ENCODE assay signal across 8 cellular contexts in genomic region chr7:106176414-106177294, GRCh38.
DNase-seq lines count a peak whose midpoint lies in the region; ATAC-seq, FAIRE-seq and TF ChIP-seq lines count a peak whose summit lies in the region.

No MANE protein-coding gene starts in this region.

- TF ChIP-seq RAD21 in A549 (conservative IDR thresholded peaks at IDR 0.05 in 1 of 2, IDR thresholded peaks at IDR 0.05 in 1 of 2) (peak; percentile 98 to 99), neural cell (conservative IDR thresholded peaks at IDR 0.05) (peak; percentile 78)

- H3K4me1 ChIP-seq in A549 (peaks cover 19% of the 10 kb centered on the region), fibroblast of lung (ENCODE audit: control insufficient read depth, extremely low read depth, insufficient read depth, low read length) (peaks cover 3% of the 10 kb centered on the region)

- H3K27ac ChIP-seq in A549 (peak overlapping the region; percentile 26 to 53; a peak in 5 of 6 replicates), fibroblast of lung (ENCODE audit: insufficient read depth, low read length) (no peak overlapping the region), neural cell (ENCODE audit: low read length) (no peak overlapping the region)

- TF ChIP-seq CTCF in A549 (IDR thresholded peaks at IDR 0.05), result peak; percentile 96
- TF ChIP-seq CTCF in fibroblast of lung (conservative IDR thresholded peaks at IDR 0.05 in 1 of 2, IDR thresholded peaks at IDR 0.05 in 1 of 2; ENCODE audit: low read depth in 1 of 2, low read length in 2 of 2), result peak; percentile 91 to 96
- TF ChIP-seq CTCF in neural cell (IDR thresholded peaks at IDR 0.05; ENCODE audit: poor library complexity, severe bottlenecking), result peak; percentile 72

- no peaks in the 10 kb centered on the region for H3K36me3 ChIP-seq in fibroblast of lung (ENCODE audit: control insufficient read depth, insufficient read depth, low read length)
- no peaks in the 10 kb centered on the region for H3K36me3 ChIP-seq in neural cell (ENCODE audit: insufficient read depth, low read length)

- no peaks in the 10 kb centered on the region for H4K20me1 ChIP-seq in fibroblast of lung (ENCODE audit: control insufficient read depth, extremely low read depth, insufficient read depth, low read length)
- no peaks in the 10 kb centered on the region for H4K20me1 ChIP-seq in neural cell (ENCODE audit: insufficient read depth)

- H3K9ac ChIP-seq in fibroblast of lung (ENCODE audit: insufficient read depth, low read length) (no peak overlapping the region), neural cell (ENCODE audit: low read length) (no peak overlapping the region)

- TF ChIP-seq EP300 in A549 (IDR thresholded peaks at IDR 0.05) (no peak), neural cell (conservative IDR thresholded peaks at IDR 0.05; ENCODE audit: poor library complexity, severe bottlenecking) (no peak)

- H3K4me1 Mint-ChIP-seq in activated T-cell treated with anti-CD3 and anti-CD28 coated beads, Interleukin-2, amount 50 U/mL, for 24 hours (ENCODE audit: low read depth), result peaks cover 5% of the 10 kb centered on the region

- H3K4me3 Mint-ChIP-seq in activated T-cell treated with anti-CD3 and anti-CD28 coated beads, Interleukin-2, amount 50 U/mL, for 24 hours, result no peak overlapping the region

- H3K9me2 ChIP-seq in neural cell (ENCODE audit: insufficient read depth, low read length), result no peaks in the 10 kb centered on the region

- DNase-seq in A549 (ENCODE audit: low read depth in 1 of 2, low spot score in 1 of 2), result peak; percentile 75 to 85
- peak; percentile 64 for DNase-seq in GM18507 (ENCODE audit: extremely low spot score, insufficient read length, low read depth)
- DNase-seq in HPDE6-E6E7 (ENCODE audit: extremely low spot score), result peak; percentile 76
- peak; percentile 80 for DNase-seq in OCI-M1 (lab: John Stamatoyannopoulos, UW)
- DNase-seq in activated T-cell treated with anti-CD3 and anti-CD28 coated beads, Interleukin-2, amount 50 U/mL, for 24 hours, result peak; percentile 87
- peak; percentile 60 to 76 for DNase-seq in fibroblast of lung (ENCODE audit: low read depth in 2 of 2)
- peak; percentile 28 to 66 (median 44) for DNase-seq in stimulated activated naive CD4-positive, alpha-beta T cell (lab: John Stamatoyannopoulos, UW)

- H3K4me2 ChIP-seq in A549 (peak overlapping the region; percentile 40; the same call in 2 of the 3 replicates), fibroblast of lung (ENCODE audit: extremely low read depth, insufficient read depth, low read length) (no peak overlapping the region), neural cell (ENCODE audit: low read length) (no peak overlapping the region)

- POLR2A ChIA-PET in A549 (lab: Yijun Ruan, JAX), result interaction anchor here (0.6 to 2.4 kb wide), 5 partner anchors 65 to 560 kb away, joined by 3 to 10 read pairs (median 6); partner anchors contain the start of genes NAMPT and SYPL1

- FAIRE-seq in A549 (lab: Jason Lieb, UNC) (no peak), GM18507 (lab: Jason Lieb, UNC) (peak; percentile 77)

- H3K9me3 ChIP-seq in A549, result no peaks in the 10 kb centered on the region
- no peaks in the 10 kb centered on the region for H3K9me3 ChIP-seq in fibroblast of lung (ENCODE audit: control insufficient read depth, insufficient read depth, low read depth, low read length)
- H3K9me3 ChIP-seq in neural cell (ENCODE audit: low read length), result no peaks in the 10 kb centered on the region

- H3K27me3 Mint-ChIP-seq in activated T-cell treated with anti-CD3 and anti-CD28 coated beads, Interleukin-2, amount 50 U/mL, for 24 hours, result peaks cover 19% of the 10 kb centered on the region

- WGBS in A549 (ENCODE audit: missing lambda C conversion rate), result 17% methylated on average over 10 of the region's 11 CpGs

- no peaks in the 10 kb centered on the region for H3F3A ChIP-seq in neural cell (ENCODE audit: insufficient read depth, low read length, poor library complexity, severe bottlenecking)

- no peak overlapping the region for H3K27ac Mint-ChIP-seq in activated T-cell treated with anti-CD3 and anti-CD28 coated beads, Interleukin-2, amount 50 U/mL, for 24 hours

- H3K36me3 Mint-ChIP-seq in activated T-cell treated with anti-CD3 and anti-CD28 coated beads, Interleukin-2, amount 50 U/mL, for 24 hours (ENCODE audit: low read depth), result no peaks in the 10 kb centered on the region

- no peak overlapping the region for H3K4me3 ChIP-seq in A549
- H3K4me3 ChIP-seq in fibroblast of lung (replicated peaks in 1 of 4; ENCODE audit: control extremely low read depth in 1 of 4, insufficient read depth in 1 of 4, low read depth in 3 of 4, low read length in 4 of 4), result no peak overlapping the region
- H3K4me3 ChIP-seq in neural cell (ENCODE audit: low read length), result no peak overlapping the region

- no peaks in the 10 kb centered on the region for H3K9me3 Mint-ChIP-seq in activated T-cell treated with anti-CD3 and anti-CD28 coated beads, Interleukin-2, amount 50 U/mL, for 24 hours

- CTCF ChIA-PET in A549 (lab: Yijun Ruan, JAX), result interaction anchor here (0.5 to 14.4 kb wide), 92 partner anchors 9 to 1056 kb away, joined by 3 to 289 read pairs (median 4); partner anchors contain the start of genes CCDC71L, NAMPT and SYPL1

- ATAC-seq in A549, result peak; percentile 94

- H3K79me2 ChIP-seq in fibroblast of lung (ENCODE audit: control insufficient read depth, insufficient read depth, low read length) (no peaks in the 10 kb centered on the region), neural cell (replicated peaks; ENCODE audit: insufficient read depth, low read length) (no peaks in the 10 kb centered on the region)

- TF ChIP-seq POLR2A in A549 (IDR thresholded peaks at IDR 0.05; ENCODE audit: low read length), result no peak

- H2AFZ ChIP-seq in fibroblast of lung (ENCODE audit: low read length) (peak overlapping the region; percentile 39), neural cell (ENCODE audit: low read depth, low read length) (no peak overlapping the region)

- peaks cover 2% of the 10 kb centered on the region for H3K27me3 ChIP-seq in fibroblast of lung (ENCODE audit: control insufficient read depth, insufficient read depth, low read length)
- no peaks in the 10 kb centered on the region for H3K27me3 ChIP-seq in neural cell (ENCODE audit: insufficient read depth, low read depth, low read length)

TF ChIP-seq in A549, 52 proteins besides CTCF, POLR2A, EP300 and RAD21 (continues in another document):
- no peak for TF ChIP-seq JUNB (IDR thresholded peaks at IDR 0.05)
- no peak for TF ChIP-seq REST (IDR thresholded peaks at IDR 0.05)
- peak; percentile 96 for TF ChIP-seq SMC3 (IDR thresholded peaks at IDR 0.05)

TF ChIP-seq in neural cell, 6 proteins besides CTCF, POLR2A, EP300 and RAD21:
- TF ChIP-seq TAF1 (IDR thresholded peaks at IDR 0.05; ENCODE audit: low read depth) (no peak), SMC3 (conservative IDR thresholded peaks at IDR 0.05; ENCODE audit: poor library complexity) (peak; percentile 69)

Comparison
In these comparisons a context has a peak if more than half of its experiments do, and no peak if none do; other contexts are left out.
1. H3K27ac ChIP-seq: peak in A549 (2 of 2); none in fibroblast of lung (single experiment) and neural cell (single experiment).
2. Peak in every context shown above with its lines, with median percentiles within 50 percentile points of each other: DNase-seq and CTCF ChIP-seq.